In genomic region chr15:90387534-90388461, GRCh38 we compare ENCODE assay signal across 8 cellular contexts. TPM values are rescaled to one million over a fixed set of nuclear protein-coding genes. Genes with fewer than 3 reads are reported as not detected.
A peak's percentile ranks its signal among the peaks of the same experiment; 100 is the strongest.
DNase-seq lines count a peak whose midpoint lies in the region; ATAC-seq and TF ChIP-seq lines count a peak whose summit lies in the region.

A gene with protein sequence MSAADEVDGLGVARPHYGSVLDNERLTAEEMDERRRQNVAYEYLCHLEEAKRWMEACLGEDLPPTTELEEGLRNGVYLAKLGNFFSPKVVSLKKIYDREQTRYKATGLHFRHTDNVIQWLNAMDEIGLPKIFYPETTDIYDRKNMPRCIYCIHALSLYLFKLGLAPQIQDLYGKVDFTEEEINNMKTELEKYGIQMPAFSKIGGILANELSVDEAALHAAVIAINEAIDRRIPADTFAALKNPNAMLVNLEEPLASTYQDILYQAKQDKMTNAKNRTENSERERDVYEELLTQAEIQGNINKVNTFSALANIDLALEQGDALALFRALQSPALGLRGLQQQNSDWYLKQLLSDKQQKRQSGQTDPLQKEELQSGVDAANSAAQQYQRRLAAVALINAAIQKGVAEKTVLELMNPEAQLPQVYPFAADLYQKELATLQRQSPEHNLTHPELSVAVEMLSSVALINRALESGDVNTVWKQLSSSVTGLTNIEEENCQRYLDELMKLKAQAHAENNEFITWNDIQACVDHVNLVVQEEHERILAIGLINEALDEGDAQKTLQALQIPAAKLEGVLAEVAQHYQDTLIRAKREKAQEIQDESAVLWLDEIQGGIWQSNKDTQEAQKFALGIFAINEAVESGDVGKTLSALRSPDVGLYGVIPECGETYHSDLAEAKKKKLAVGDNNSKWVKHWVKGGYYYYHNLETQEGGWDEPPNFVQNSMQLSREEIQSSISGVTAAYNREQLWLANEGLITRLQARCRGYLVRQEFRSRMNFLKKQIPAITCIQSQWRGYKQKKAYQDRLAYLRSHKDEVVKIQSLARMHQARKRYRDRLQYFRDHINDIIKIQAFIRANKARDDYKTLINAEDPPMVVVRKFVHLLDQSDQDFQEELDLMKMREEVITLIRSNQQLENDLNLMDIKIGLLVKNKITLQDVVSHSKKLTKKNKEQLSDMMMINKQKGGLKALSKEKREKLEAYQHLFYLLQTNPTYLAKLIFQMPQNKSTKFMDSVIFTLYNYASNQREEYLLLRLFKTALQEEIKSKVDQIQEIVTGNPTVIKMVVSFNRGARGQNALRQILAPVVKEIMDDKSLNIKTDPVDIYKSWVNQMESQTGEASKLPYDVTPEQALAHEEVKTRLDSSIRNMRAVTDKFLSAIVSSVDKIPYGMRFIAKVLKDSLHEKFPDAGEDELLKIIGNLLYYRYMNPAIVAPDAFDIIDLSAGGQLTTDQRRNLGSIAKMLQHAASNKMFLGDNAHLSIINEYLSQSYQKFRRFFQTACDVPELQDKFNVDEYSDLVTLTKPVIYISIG (N-terminal part only) (plus strand): TSS chr15:90388242. CDS start chr15:90388342, 100 bp downstream.

- no peaks in the 10 kb centered on the region for H3K27me3 ChIP-seq in right atrium auricular region
- H3K27me3 ChIP-seq in uterus, result no peaks in the 10 kb centered on the region

- peaks cover 0 to 36% of the 10 kb centered on the region in 2 donors for H3K4me1 ChIP-seq in right atrium auricular region
- H3K4me1 ChIP-seq in uterus, result peaks cover 0 to 7% of the 10 kb centered on the region in 2 donors

- H3K4me3 Mint-ChIP-seq in T-helper 1 cell treated with Interleukin-12 subunit alpha and Interleukin-12 subunit beta and Interleukin-4 antibody, amounts not matched to agents 30 μg/mL and 1 μg/mL, for 36 hours, result peak within 1 kb of the TSS; percentile 91

- peak within 1 kb of the TSS; percentile 95 for H3K27ac Mint-ChIP-seq in T-helper 1 cell treated with Interleukin-12 subunit alpha and Interleukin-12 subunit beta and Interleukin-4 antibody, amounts not matched to agents 30 μg/mL and 1 μg/mL, for 36 hours

- in situ Hi-C loops in GM13977 (cut with MboI; ENCODE audit: low pct_unique_long_range_greater_than_20kb, low sequenced_read_pairs, unreplicated experiment), result no loop called here

- H3K4me1 Mint-ChIP-seq in T-helper 1 cell treated with Interleukin-12 subunit alpha and Interleukin-12 subunit beta and Interleukin-4 antibody, amounts not matched to agents 30 μg/mL and 1 μg/mL, for 36 hours (ENCODE audit: low read depth), result peaks cover 43% of the 10 kb centered on the region

- no peaks in the 10 kb centered on the region for H3K27me3 Mint-ChIP-seq in T-helper 1 cell treated with Interleukin-12 subunit alpha and Interleukin-12 subunit beta and Interleukin-4 antibody, amounts not matched to agents 30 μg/mL and 1 μg/mL, for 36 hours (ENCODE audit: low read depth)

- TF ChIP-seq POLR2A in uterus (IDR thresholded peaks at IDR 0.05), result peak; percentile 77 to 97

- DNase-seq in GM13977 (ENCODE audit: low spot score), result peak; percentile 97
- peak; percentile 90 for DNase-seq in NCI-H1694 (lab: John Stamatoyannopoulos, UW)
- peak; percentile 27 to 97 (median 90) for DNase-seq in amygdala (lab: John Stamatoyannopoulos, UW)
- DNase-seq in right atrium auricular region (ENCODE audit: low spot score), result peak; percentile 98
- DNase-seq in pulmonary artery endothelial cell (ENCODE audit: low read depth, low spot score), result peak; percentile 78
- peak; percentile 98 to 99 for DNase-seq in uterus

- peak; percentile 86 for ATAC-seq in HG02884 (IDR thresholded peaks at IDR 0.05; ENCODE audit: unreplicated experiment)

- peak within 1 kb of the TSS; percentile 89 to 98 for H3K4me3 ChIP-seq in right atrium auricular region
- H3K4me3 ChIP-seq in uterus, result peak within 1 kb of the TSS; percentile 54 to 82

- peaks cover 32% of the 10 kb centered on the region for H3K36me3 Mint-ChIP-seq in T-helper 1 cell treated with Interleukin-12 subunit alpha and Interleukin-12 subunit beta and Interleukin-4 antibody, amounts not matched to agents 30 μg/mL and 1 μg/mL, for 36 hours (ENCODE audit: low read depth)

- H3K9me3 ChIP-seq in right atrium auricular region (no peaks in the 10 kb centered on the region), uterus (no peaks in the 10 kb centered on the region)

- H3K27ac ChIP-seq in right atrium auricular region (peak within 1 kb of the TSS; percentile 98), uterus (peak within 1 kb of the TSS; percentile 94 to 99)

- no peaks in the 10 kb centered on the region for H3K9me3 Mint-ChIP-seq in T-helper 1 cell treated with Interleukin-12 subunit alpha and Interleukin-12 subunit beta and Interleukin-4 antibody, amounts not matched to agents 30 μg/mL and 1 μg/mL, for 36 hours

- TF ChIP-seq CTCF in GM13977 (IDR thresholded peaks at IDR 0.05; ENCODE audit: extremely low read depth, insufficient read depth, missing control alignments) (no peak), right atrium auricular region (IDR thresholded peaks at IDR 0.05) (no peak), uterus (IDR thresholded peaks at IDR 0.05) (peak in 1 of 4 experiments; percentile 8)

- H3K36me3 ChIP-seq in right atrium auricular region (peaks cover 3% of the 10 kb centered on the region), uterus (no peaks in the 10 kb centered on the region)

- intact Hi-C loops in uterus (cut with DNase I; ENCODE audit: low total_unique reads), result no loop called here

RNA-seq across cellular contexts. Expression of the gene that starts here (rescaled TPM):
- total RNA-seq in right atrium auricular region, result 10 to 100 TPM; 56.5 to 96.3 TPM
- total RNA-seq in pulmonary artery endothelial cell, result 197 and 214 TPM in 2 replicates
- total RNA-seq in uterus, result 100 to 1,000 TPM; 195 to 777 (median 290) TPM

Comparison
In these comparisons a context has a peak if more than half of its experiments do, and no peak if none do; other contexts are left out.
1. Peak in every context shown above with its lines: DNase-seq, ATAC-seq, H3K4me3 ChIP-seq and H3K27ac ChIP-seq.